ENCODE assay signal across 24 cellular contexts in the genomic region with DNA sequence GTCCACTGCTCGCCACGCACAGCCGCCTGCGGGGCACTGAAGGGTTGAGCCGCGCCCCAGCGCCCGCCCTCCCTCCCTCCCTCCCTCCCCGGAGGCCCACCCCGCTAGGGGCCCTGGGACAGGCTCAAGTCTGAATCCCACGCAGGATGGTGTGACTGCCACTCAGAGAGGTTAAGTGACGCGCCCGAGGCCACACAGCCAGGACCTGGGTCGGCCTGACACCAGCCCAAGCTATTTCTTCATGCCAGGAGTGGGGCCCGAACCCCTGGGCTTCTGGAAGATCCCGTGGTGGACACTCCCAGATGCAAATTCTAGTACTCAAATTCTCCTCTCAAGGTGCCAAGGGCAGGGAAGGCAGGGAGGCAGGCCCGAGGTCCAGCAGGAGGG. TPM values are rescaled to one million over a fixed set of nuclear protein-coding genes. Genes with fewer than 3 reads are reported as not detected.
DNase-seq lines count a peak whose midpoint lies in the region; ATAC-seq, FAIRE-seq and TF ChIP-seq lines count a peak whose summit lies in the region.
"Had no signal": no experiment of that assay in that cellular context is flagged by ENCODE, and none has a peak within 500 bp of the region (broad histone marks: within the 10 kb centered on the region; RNA-seq: fewer than 3 reads in every experiment).

No MANE protein-coding gene starts in this region.

- no peaks in the 10 kb centered on the region for H3K9me1 ChIP-seq in K562 (ENCODE audit: control insufficient read depth, insufficient read depth, low read length)

- peaks cover 100% of the 10 kb centered on the region for H4K20me1 ChIP-seq in BLaER1
- H4K20me1 ChIP-seq in K562 (replicated peaks; ENCODE audit: control insufficient read depth, insufficient read depth, low read length): peaks cover 5% of the 10 kb centered on the region; the same call in 1 of the 2 replicates
- peaks cover 1% of the 10 kb centered on the region for H4K20me1 ChIP-seq in neural progenitor cell (ENCODE audit: low read depth)

- H3K27ac ChIP-seq in BLaER1 (no peak overlapping the region), K562 (ENCODE audit: extremely low read depth, low read depth, low read length) (no peak overlapping the region), neutrophil (peak overlapping the region; percentile 55), neural progenitor cell (no peak overlapping the region)
- H3K27ac ChIP-seq: A549, GM23248 had no signal

- H3F3A ChIP-seq in neural progenitor cell (ENCODE audit: low read depth): no peaks in the 10 kb centered on the region

- intact Hi-C loops in K562 (cut with micrococcal nuclease): no loop called here

- H3K27me3 ChIP-seq in BLaER1: peaks cover 35% of the 10 kb centered on the region
- H3K27me3 ChIP-seq in K562 (ENCODE audit: control insufficient read depth in 2 of 2, insufficient read depth in 2 of 2, low read length in 2 of 2): peaks cover 13 to 16% of the 10 kb centered on the region in 2 experiments; a peak in 3 of 5 replicates
- H3K27me3 ChIP-seq in neutrophil: peaks cover 26% of the 10 kb centered on the region
- peaks cover 22% of the 10 kb centered on the region for H3K27me3 ChIP-seq in neural progenitor cell

- H3K4me1 Mint-ChIP-seq in neural progenitor cell: peaks cover 18% of the 10 kb centered on the region

- H3K4me1 ChIP-seq in BLaER1 (peaks cover 96% of the 10 kb centered on the region), K562 (replicated peaks in 1 of 2; ENCODE audit: control insufficient read depth in 2 of 2, insufficient read depth in 2 of 2, low read length in 2 of 2) (peaks cover 0 to 83% of the 10 kb centered on the region in 2 experiments; a peak in 3 of 5 replicates), neutrophil (ENCODE audit: control insufficient read depth in 1 of 2, insufficient read depth in 1 of 2, low read depth in 1 of 2, low read length in 1 of 2) (peaks cover 25 to 35% of the 10 kb centered on the region in 2 experiments), neural progenitor cell (no peaks in the 10 kb centered on the region)
- H3K4me1 ChIP-seq: A549 had no signal

- no peak for TF ChIP-seq POLR2A in K562 (conservative IDR thresholded peaks at IDR 0.05)

- TF ChIP-seq RAD21 in K562 (CRISPR knock-in tag; conservative IDR thresholded peaks at IDR 0.05 in 1 of 2, IDR thresholded peaks at IDR 0.05 in 1 of 2): no peak

- H2AFZ ChIP-seq in K562 (ENCODE audit: low read depth, low read length) (no peak overlapping the region), neural progenitor cell (replicated peaks) (no peak overlapping the region)
- H2AFZ ChIP-seq: GM23248 had no signal

- DNase-seq in K562 (ENCODE audit: extremely low read depth in 1 of 4, low spot score in 3 of 4): no peak
- DNase-seq in NK-92 (lab: John Stamatoyannopoulos, UW; ENCODE audit: unreplicated experiment): no peak
- DNase-seq in neural progenitor cell (ENCODE audit: low spot score): no peak
- DNase-seq: 8988T; ACHN; AML-193; CD4-positive, alpha-beta T cell; CD8-positive, alpha-beta memory T cell; DMS 273 treated with DMSO at 0.1 percent for 48 hours; DMS79; EL; GDM1; GM23248; H7; HCEC 1CT had no signal

- H3K27me3 Mint-ChIP-seq in neural progenitor cell (ENCODE audit: insufficient read depth, low read depth): peaks cover 9% of the 10 kb centered on the region

- ATAC-seq in K562: no peak
- ATAC-seq: A549, GM12878 had no signal

- BruUV-seq in K562 (replicated peaks; lab: Mats Ljungman, UMichigan): no TSS peak

- H3K9ac ChIP-seq in BLaER1 (no peak overlapping the region), K562 (ENCODE audit: insufficient read depth in 1 of 2, low read depth in 2 of 2, low read length in 2 of 2) (0 out of 4 replicates have a peak overlapping the region, but pooled peaks of 1 of the 2 experiments have one; percentile 3), neural progenitor cell (no peak overlapping the region)
- H3K9ac ChIP-seq: GM23248 had no signal

- POLR2A ChIA-PET in K562 (lab: Yijun Ruan, JAX): no interaction called here

- H3K4me2 ChIP-seq in BLaER1 (peak overlapping the region; percentile 36), K562 (ENCODE audit: insufficient read depth, low read length) (no peak overlapping the region), neural progenitor cell (no peak overlapping the region)
- H3K4me2 ChIP-seq: A549 had no signal

- H3K79me2 ChIP-seq in K562 (ENCODE audit: control insufficient read depth, insufficient read depth, low read length) (peaks cover 5% of the 10 kb centered on the region; the same call in 1 of the 3 replicates), neural progenitor cell (ENCODE audit: low read depth) (no peaks in the 10 kb centered on the region)

- in situ Hi-C loops in K562 (cut with MboI): no loop called here

- H3K9me3 ChIP-seq in BLaER1 (no peaks in the 10 kb centered on the region), K562 (replicated peaks; ENCODE audit: control insufficient read depth, insufficient read depth, low read depth, low read length) (no peaks in the 10 kb centered on the region), neutrophil (no peaks in the 10 kb centered on the region), neural progenitor cell (ENCODE audit: low read depth) (no peaks in the 10 kb centered on the region)
- H3K9me3 ChIP-seq: A549 had no signal

- CTCF ChIA-PET in K562 (lab: Yijun Ruan, JAX; ENCODE audit: low intra/inter-chr PET ratio): no interaction called here

- H3K36me3 ChIP-seq in BLaER1: peaks cover 55% of the 10 kb centered on the region
- H3K36me3 ChIP-seq in K562 (ENCODE audit: control insufficient read depth, insufficient read depth, low read length): peaks cover 29% of the 10 kb centered on the region; the same call in 1 of the 3 replicates
- peaks cover 65% of the 10 kb centered on the region for H3K36me3 ChIP-seq in neutrophil
- H3K36me3 ChIP-seq in neural progenitor cell: no peaks in the 10 kb centered on the region

- no peak for TF ChIP-seq EP300 in K562 (IDR thresholded peaks at IDR 0.05; ENCODE audit: low read length)

- H3K9me3 Mint-ChIP-seq in neural progenitor cell: no peaks in the 10 kb centered on the region
- H3K9me3 Mint-ChIP-seq: CD4-positive, alpha-beta T cell; CD8-positive, alpha-beta memory T cell had no signal

- TF ChIP-seq CTCF in K562 (IDR thresholded peaks at IDR 0.05 in 2 of 3, conservative IDR thresholded peaks at IDR 0.05 in 1 of 3; ENCODE audit: insufficient read depth in 2 of 3, low read depth in 1 of 3, low read length in 3 of 3): no peak
- no peak for TF ChIP-seq CTCF in neutrophil (IDR thresholded peaks at IDR 0.05)
- no peak for TF ChIP-seq CTCF in neural progenitor cell (IDR thresholded peaks at IDR 0.05)

- no peak overlapping the region for H3K4me3 ChIP-seq in BLaER1
- no peak overlapping the region for H3K4me3 ChIP-seq in K562
- no peak overlapping the region for H3K4me3 ChIP-seq in neutrophil (ENCODE audit: low read depth in 1 of 2, low read length in 1 of 2)
- no peak overlapping the region for H3K4me3 ChIP-seq in neural progenitor cell
- H3K4me3 ChIP-seq: A549, GM12878, GM23248 had no signal

- H3K27ac Mint-ChIP-seq in neural progenitor cell: no peak overlapping the region
- H3K27ac Mint-ChIP-seq: CD4-positive, alpha-beta T cell had no signal

- no peak overlapping the region for H3K4me3 Mint-ChIP-seq in neural progenitor cell
- H3K4me3 Mint-ChIP-seq: CD4-positive, alpha-beta T cell had no signal

- 89% methylated on average over 8 of the region's 18 CpGs for WGBS in K562 (ENCODE audit: insufficient coverage, low coverage, missing lambda C conversion rate)

- FAIRE-seq in K562 (lab: Jason Lieb, UNC): no peak
- FAIRE-seq: A549, D721Med, GM19239, H1 had no signal

- H3K36me3 Mint-ChIP-seq in neural progenitor cell: no peaks in the 10 kb centered on the region

RNA-seq across cellular contexts. Expression of gene IL17C, which starts 5.2 kb away (rescaled TPM):
- total RNA-seq in K562 (2011; cell fraction: chromatin; rRNA removed; ENCODE audit: low replicate concordance): not detected in 2 replicates
- not detected in 2 replicates for total RNA-seq in K562 (2011; cell fraction: nucleolus; rRNA removed)
- total RNA-seq in K562 (2011; cell fraction: nucleoplasm; rRNA removed): not detected in 2 replicates
- not detected in 2 replicates for total RNA-seq in K562 (2014; rRNA removed)
- not detected in 2 replicates for total RNA-seq in K562 (2014; rRNA removed; fragmentation: Illumina TruSeq; extraction: Trizol)
- not detected in 2 replicates for total RNA-seq in K562 (2015; rRNA removed; fragmentation: Illumina TruSeq; extraction: Trizol)
- total RNA-seq in K562 (2021): not detected in 2 replicates
- not detected in 2 replicates for polyA plus RNA-seq in K562 (2011; rRNA removed)
- not detected in 2 replicates for polyA plus RNA-seq in K562 (2011; cell fraction: cytosol; rRNA removed)
- 0.21 TPM in 1 of 2 replicates, not detected in the other for polyA plus RNA-seq in K562 (2011; cell fraction: nucleus; rRNA removed)
- not detected in 2 replicates for polyA plus RNA-seq in K562 (2012)
- polyA plus RNA-seq in K562 (2014; fragmentation: Illumina TruSeq; extraction: Trizol): not detected in 2 replicates
- polyA plus RNA-seq in K562 (2014; fragmentation: Nextera tagmentation; extraction: Ambion mirVana): not detected
- polyA plus RNA-seq in K562 (2014; rRNA removed): not detected in 2 replicates
- not detected in 2 replicates for polyA minus RNA-seq in K562 (2011; rRNA and poly(A)+ RNA removed)
- not detected in 2 replicates for polyA minus RNA-seq in K562 (2011; cell fraction: cytosol; rRNA and poly(A)+ RNA removed)
- not detected in 2 replicates for polyA minus RNA-seq in K562 (2011; cell fraction: nucleus; rRNA and poly(A)+ RNA removed)
- total RNA-seq in neural progenitor cell (ENCODE audit: low replicate concordance): not detected in 2 replicates
- total RNA-seq: GM12878, GM23248 had no signal
- polyA plus RNA-seq: A549; BJ; CD14-positive monocyte; CD8-positive, alpha-beta memory T cell; GM12878; GM23248 had no signal

RNA-seq across cellular contexts. Expression of gene CYBA, which starts 7.3 kb away (rescaled TPM):
- total RNA-seq in K562 (2011; cell fraction: chromatin; rRNA removed; ENCODE audit: low replicate concordance): 136 and 579 TPM in 2 replicates
- 819 and 943 TPM in 2 replicates for total RNA-seq in K562 (2011; cell fraction: nucleolus; rRNA removed)
- total RNA-seq in K562 (2011; cell fraction: nucleoplasm; rRNA removed): 427 and 435 TPM in 2 replicates
- total RNA-seq in K562 (2014; rRNA removed) (683 and 757 TPM in 2 replicates), K562 (2014; rRNA removed; fragmentation: Illumina TruSeq; extraction: Trizol) (44.5 and 72.5 TPM in 2 replicates), K562 (2015; rRNA removed; fragmentation: Illumina TruSeq; extraction: Trizol) (196 and 239 TPM in 2 replicates), K562 (2021) (384 and 422 TPM in 2 replicates), neural progenitor cell (ENCODE audit: low replicate concordance) (29.9 and 101 TPM in 2 replicates)
- polyA plus RNA-seq in K562 (2011; rRNA removed) (93.0 and 157 TPM in 2 replicates), K562 (2014; fragmentation: Illumina TruSeq; extraction: Trizol) (63.5 and 240 TPM in 2 replicates), K562 (2014; fragmentation: Nextera tagmentation; extraction: Ambion mirVana) (under 1 TPM; 0.34 to 0.45 TPM), K562 (2014; rRNA removed) (519 and 579 TPM in 2 replicates)
- 366 and 963 TPM in 2 replicates for polyA plus RNA-seq in K562 (2011; cell fraction: cytosol; rRNA removed)
- 349 and 566 TPM in 2 replicates for polyA plus RNA-seq in K562 (2011; cell fraction: nucleus; rRNA removed)
- 346 and 377 TPM in 2 replicates for polyA plus RNA-seq in K562 (2012)
- 40.1 and 80.4 TPM in 2 replicates for polyA minus RNA-seq in K562 (2011; rRNA and poly(A)+ RNA removed)
- 249 and 254 TPM in 2 replicates for polyA minus RNA-seq in K562 (2011; cell fraction: cytosol; rRNA and poly(A)+ RNA removed)
- polyA minus RNA-seq in K562 (2011; cell fraction: nucleus; rRNA and poly(A)+ RNA removed): 78.6 and 83.5 TPM in 2 replicates

RNA-seq across cellular contexts. Expression of gene MVD, which starts 19.4 kb away (rescaled TPM):
- total RNA-seq in K562 (2011; cell fraction: chromatin; rRNA removed; ENCODE audit: low replicate concordance): 321 and 787 TPM in 2 replicates
- total RNA-seq in K562 (2011; cell fraction: nucleolus; rRNA removed): 569 and 688 TPM in 2 replicates
- total RNA-seq in K562 (2011; cell fraction: nucleoplasm; rRNA removed): 436 and 479 TPM in 2 replicates
- total RNA-seq in K562 (2014; rRNA removed): 89.2 and 121 TPM in 2 replicates
- total RNA-seq in K562 (2014; rRNA removed; fragmentation: Illumina TruSeq; extraction: Trizol): 17.6 and 26.6 TPM in 2 replicates
- 45.3 and 45.5 TPM in 2 replicates for total RNA-seq in K562 (2015; rRNA removed; fragmentation: Illumina TruSeq; extraction: Trizol)
- total RNA-seq in K562 (2021): 126 and 141 TPM in 2 replicates
- polyA plus RNA-seq in K562 (2011; rRNA removed): 53.9 and 168 TPM in 2 replicates
- polyA plus RNA-seq in K562 (2011; cell fraction: cytosol; rRNA removed): 114 and 126 TPM in 2 replicates
- polyA plus RNA-seq in K562 (2011; cell fraction: nucleus; rRNA removed): 587 and 718 TPM in 2 replicates
- polyA plus RNA-seq in K562 (2012): 111 and 112 TPM in 2 replicates
- polyA plus RNA-seq in K562 (2014; fragmentation: Illumina TruSeq; extraction: Trizol): 32.9 and 65.4 TPM in 2 replicates
- polyA plus RNA-seq in K562 (2014; fragmentation: Nextera tagmentation; extraction: Ambion mirVana): 10 to 100 TPM; 12.2 to 15.4 TPM
- 65.6 and 82.5 TPM in 2 replicates for polyA plus RNA-seq in K562 (2014; rRNA removed)
- 19.0 and 22.9 TPM in 2 replicates for polyA minus RNA-seq in K562 (2011; rRNA and poly(A)+ RNA removed)
- 57.7 and 136 TPM in 2 replicates for polyA minus RNA-seq in K562 (2011; cell fraction: cytosol; rRNA and poly(A)+ RNA removed)
- 78.2 and 151 TPM in 2 replicates for polyA minus RNA-seq in K562 (2011; cell fraction: nucleus; rRNA and poly(A)+ RNA removed)
- total RNA-seq in neural progenitor cell (ENCODE audit: low replicate concordance): 12.7 and 53.7 TPM in 2 replicates

RNA-seq across cellular contexts. Expression of gene SNAI3, which starts 42.8 kb away (rescaled TPM):
- 0.79 and 2.9 TPM in 2 replicates for total RNA-seq in K562 (2011; cell fraction: chromatin; rRNA removed; ENCODE audit: low replicate concordance)
- 3.2 and 3.7 TPM in 2 replicates for total RNA-seq in K562 (2011; cell fraction: nucleolus; rRNA removed)
- total RNA-seq in K562 (2011; cell fraction: nucleoplasm; rRNA removed): 0.95 and 1.1 TPM in 2 replicates
- 2.7 and 4.1 TPM in 2 replicates for total RNA-seq in K562 (2014; rRNA removed)
- total RNA-seq in K562 (2014; rRNA removed; fragmentation: Illumina TruSeq; extraction: Trizol): 0.15 and 0.19 TPM in 2 replicates
- total RNA-seq in K562 (2015; rRNA removed; fragmentation: Illumina TruSeq; extraction: Trizol): 0.72 and 0.87 TPM in 2 replicates
- 2.5 and 3.1 TPM in 2 replicates for total RNA-seq in K562 (2021)
- polyA plus RNA-seq in K562 (2011; rRNA removed): 0.88 and 3.0 TPM in 2 replicates
- polyA plus RNA-seq in K562 (2011; cell fraction: cytosol; rRNA removed): 3.2 and 5.5 TPM in 2 replicates
- 2.9 and 3.8 TPM in 2 replicates for polyA plus RNA-seq in K562 (2011; cell fraction: nucleus; rRNA removed)
- 0.95 and 1.2 TPM in 2 replicates for polyA plus RNA-seq in K562 (2012)
- 0.70 and 1.9 TPM in 2 replicates for polyA plus RNA-seq in K562 (2014; fragmentation: Illumina TruSeq; extraction: Trizol)
- polyA plus RNA-seq in K562 (2014; fragmentation: Nextera tagmentation; extraction: Ambion mirVana): under 1 TPM in 1 of 2 experiments, not detected in 1; 0.04 TPM
- polyA plus RNA-seq in K562 (2014; rRNA removed): 1.5 and 2.1 TPM in 2 replicates
- polyA minus RNA-seq in K562 (2011; rRNA and poly(A)+ RNA removed): 0.42 and 0.87 TPM in 2 replicates
- 1.9 and 3.5 TPM in 2 replicates for polyA minus RNA-seq in K562 (2011; cell fraction: cytosol; rRNA and poly(A)+ RNA removed)
- 1.5 and 2.3 TPM in 2 replicates for polyA minus RNA-seq in K562 (2011; cell fraction: nucleus; rRNA and poly(A)+ RNA removed)
- total RNA-seq in neural progenitor cell (ENCODE audit: low replicate concordance): 0.71 TPM in 1 of 2 replicates, not detected in the other
- total RNA-seq: GM23248 had no signal
- polyA plus RNA-seq: A549, BJ had no signal
